Comparison of ENCODE assay signal across 24 cellular contexts in genomic region chr20:13251556-13251955, GRCh38. TPM values are rescaled to one million over a fixed set of nuclear protein-coding genes. Genes with fewer than 3 reads are reported as not detected.
"Had no signal": no experiment of that assay in that cellular context is flagged by ENCODE, and none has a peak within 500 bp of the region (broad histone marks: within the 10 kb centered on the region; RNA-seq: fewer than 3 reads in every experiment).

No MANE protein-coding gene starts in this region.

- H3K4me3 ChIP-seq: breast epithelium, esophagus squamous epithelium, hepatocyte, pancreas, tibial nerve, vagina had no signal

- H2AFZ ChIP-seq: hepatocyte had no signal

- H3K27me3 Mint-ChIP-seq: activated B cell treated with CpG ODN at 0.5 μM for 24 hours; activated CD4-positive, alpha-beta memory T cell treated with anti-CD3 and anti-CD28 coated beads for 36 hours; activated T-helper 17 cell treated with anti-CD3 and anti-CD28 coated beads, Interleukin-2, amount 50 U/mL, for 72 hours; dendritic cell treated with granulocyte-macrophage colony-stimulating factor and Interleukin-4, amounts not matched to agents 40 ng/mL and 50 ng/mL, for 4 days; naive thymus-derived CD8-positive, alpha-beta T cell had no signal

- H3K36me3 ChIP-seq: breast epithelium, esophagus squamous epithelium, pancreas, tibial nerve, vagina had no signal

- H3K27ac Mint-ChIP-seq: activated B cell treated with CpG ODN at 0.5 μM for 24 hours; activated CD4-positive, alpha-beta memory T cell treated with anti-CD3 and anti-CD28 coated beads for 36 hours; activated CD8-positive, alpha-beta memory T cell treated with anti-CD3 and anti-CD28 coated beads, Interleukin-2, amount 10 ng/mL, durations not matched to agents 7 days and 5 days; activated T-helper 17 cell treated with anti-CD3 and anti-CD28 coated beads, Interleukin-2, amount 50 U/mL, for 72 hours; dendritic cell treated with granulocyte-macrophage colony-stimulating factor and Interleukin-4, amounts not matched to agents 40 ng/mL and 50 ng/mL, for 4 days; T-helper 2 cell treated with Interferon-gamma antibody and Interleukin-4, amounts not matched to agents 5 μg/mL and 100 μg/mL, for 36 hours had no signal

- ATAC-seq: activated CD8-positive, alpha-beta memory T cell treated with anti-CD3 and anti-CD28 coated beads, Interleukin-2, amount 10 ng/mL, durations not matched to agents 7 days and 5 days; activated T-helper 17 cell treated with anti-CD3 and anti-CD28 coated beads, Interleukin-2, amount 50 U/mL, for 72 hours; naive thymus-derived CD8-positive, alpha-beta T cell had no signal

- H3K36me3 Mint-ChIP-seq: activated CD4-positive, alpha-beta memory T cell treated with anti-CD3 and anti-CD28 coated beads for 36 hours; naive thymus-derived CD8-positive, alpha-beta T cell had no signal

- DNase-seq: activated B cell treated with CpG ODN at 0.5 μM for 24 hours; activated CD4-positive, alpha-beta memory T cell treated with anti-CD3 and anti-CD28 coated beads for 36 hours; activated CD4-positive, alpha-beta T cell treated with anti-CD3 and anti-CD28 coated beads for 4 hours; activated CD8-positive, alpha-beta memory T cell treated with anti-CD3 and anti-CD28 coated beads, Interleukin-2, amount 10 ng/mL, durations not matched to agents 7 days and 5 days; activated naive CD4-positive, alpha-beta T cell; cerebellar nuclear complex; effector CD8-positive, alpha-beta T cell; esophagus squamous epithelium; mesendoderm; naive thymus-derived CD8-positive, alpha-beta T cell; pancreas; stimulated activated CD4-positive, alpha-beta T cell treated with anti-CD3 and anti-CD28 coated beads, Interleukin-12 subunit alpha, Interleukin-12 subunit beta, amount 100 ng/mL, for 4 hours; stimulated activated CD4-positive, alpha-beta T cell treated with anti-CD3 and anti-CD28 coated beads, Interleukin-1b, Interleukin-23, amount 100 ng/mL, for 48 hours; stimulated activated CD8-positive, alpha-beta memory T cell treated with anti-CD3 and anti-CD28 coated beads, Interleukin-4, amount 100 ng/mL, for 48 hours; stimulated activated naive CD4-positive, alpha-beta T cell; SW 1271 had no signal

- H3K4me2 ChIP-seq: hepatocyte had no signal

- H3K27ac ChIP-seq: esophagus squamous epithelium, hepatocyte, pancreas, tibial nerve, vagina had no signal

- H3K27me3 ChIP-seq: breast epithelium, esophagus squamous epithelium, hepatocyte, pancreas, tibial nerve, vagina had no signal

- H3K9me3 ChIP-seq: breast epithelium, esophagus squamous epithelium, pancreas, tibial nerve, vagina had no signal

- H3K4me1 ChIP-seq: breast epithelium, pancreas, tibial nerve had no signal

- H3K4me3 Mint-ChIP-seq: activated B cell treated with CpG ODN at 0.5 μM for 24 hours; activated CD4-positive, alpha-beta memory T cell treated with anti-CD3 and anti-CD28 coated beads for 36 hours; activated CD8-positive, alpha-beta memory T cell treated with anti-CD3 and anti-CD28 coated beads, Interleukin-2, amount 10 ng/mL, durations not matched to agents 7 days and 5 days; activated T-helper 17 cell treated with anti-CD3 and anti-CD28 coated beads, Interleukin-2, amount 50 U/mL, for 72 hours; dendritic cell treated with granulocyte-macrophage colony-stimulating factor and Interleukin-4, amounts not matched to agents 40 ng/mL and 50 ng/mL, for 4 days; naive thymus-derived CD8-positive, alpha-beta T cell; T-helper 2 cell treated with Interferon-gamma antibody and Interleukin-4, amounts not matched to agents 5 μg/mL and 100 μg/mL, for 36 hours had no signal

- H3K9me3 Mint-ChIP-seq: activated B cell treated with CpG ODN at 0.5 μM for 24 hours; activated CD4-positive, alpha-beta memory T cell treated with anti-CD3 and anti-CD28 coated beads for 36 hours; dendritic cell treated with granulocyte-macrophage colony-stimulating factor and Interleukin-4, amounts not matched to agents 40 ng/mL and 50 ng/mL, for 4 days; T-helper 2 cell treated with Interferon-gamma antibody and Interleukin-4, amounts not matched to agents 5 μg/mL and 100 μg/mL, for 36 hours had no signal

- H3K79me2 ChIP-seq: hepatocyte had no signal

RNA-seq across cellular contexts. Expression of gene ISM1, which starts 30.5 kb away (rescaled TPM):
- total RNA-seq: activated B cell treated with CpG ODN at 0.5 μM for 24 hours, endothelial cell of umbilical vein had no signal
- polyA plus RNA-seq: endothelial cell of umbilical vein had no signal
